26 cellular contexts compared by ENCODE assay signal in the genomic region with DNA sequence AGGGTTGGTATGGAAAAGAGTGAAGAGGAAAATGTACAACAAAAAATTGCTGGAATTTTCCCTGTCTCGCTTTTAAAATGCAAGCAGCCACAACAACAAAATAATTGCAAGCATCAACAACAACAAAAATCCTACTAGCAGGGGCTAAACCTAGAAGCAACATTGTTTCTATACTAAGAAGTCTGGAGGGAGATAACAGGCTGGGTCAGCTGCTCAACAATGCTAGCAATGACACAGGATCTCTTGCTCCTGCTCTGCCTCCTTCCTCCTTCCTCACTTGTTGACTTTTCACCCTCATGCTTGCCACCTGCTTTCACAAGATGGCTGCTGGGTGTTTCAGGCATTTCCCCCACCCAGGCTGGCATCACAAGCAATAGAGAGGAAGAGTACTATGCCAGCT. TPM values are rescaled to one million over a fixed set of nuclear protein-coding genes. Genes with fewer than 3 reads are reported as not detected.
DNase-seq lines count a peak whose midpoint lies in the region; ATAC-seq, FAIRE-seq and TF ChIP-seq lines count a peak whose summit lies in the region.
"Had no signal": no experiment of that assay in that cellular context is flagged by ENCODE, and none has a peak within 500 bp of the region (broad histone marks: within the 10 kb centered on the region; RNA-seq: fewer than 3 reads in every experiment).

No MANE protein-coding gene starts in this region.

- no peaks in the 10 kb centered on the region for H3K36me3 ChIP-seq in PC-3 (ENCODE audit: low read depth, low read length)
- H3K36me3 ChIP-seq in endodermal cell (ENCODE audit: control insufficient read depth, insufficient read depth, low read length): no peaks in the 10 kb centered on the region
- no peaks in the 10 kb centered on the region for H3K36me3 ChIP-seq in neural progenitor cell
- no peaks in the 10 kb centered on the region for H3K36me3 ChIP-seq in transverse colon
- H3K36me3 ChIP-seq in suprapubic skin: no peaks in the 10 kb centered on the region
- H3K36me3 ChIP-seq: BLaER1, SJSA1 had no signal

- H3K4me1 ChIP-seq in PC-3 (ENCODE audit: insufficient read depth, low read length): peaks cover 40% of the 10 kb centered on the region
- no peaks in the 10 kb centered on the region for H3K4me1 ChIP-seq in endodermal cell (ENCODE audit: control insufficient read depth, insufficient read depth, low read length)
- no peaks in the 10 kb centered on the region for H3K4me1 ChIP-seq in neural progenitor cell
- no peaks in the 10 kb centered on the region for H3K4me1 ChIP-seq in transverse colon
- H3K4me1 ChIP-seq in suprapubic skin: no peaks in the 10 kb centered on the region
- H3K4me1 ChIP-seq: BLaER1 had no signal

- H3K4me3 ChIP-seq in PC-3 (ENCODE audit: low read length) (no peak overlapping the region), endodermal cell (ENCODE audit: low read length) (no peak overlapping the region), neural progenitor cell (no peak overlapping the region), transverse colon (no peak overlapping the region), suprapubic skin (no peak overlapping the region)
- H3K4me3 ChIP-seq: BLaER1, SJSA1 had no signal

- H3K27ac Mint-ChIP-seq in endodermal cell (peak overlapping the region; percentile 63), neural progenitor cell (no peak overlapping the region)
- H3K27ac Mint-ChIP-seq: CD4-positive, alpha-beta T cell had no signal

- H3F3A ChIP-seq in PC-3 (ENCODE audit: low read length, unreplicated experiment): no peaks in the 10 kb centered on the region
- no peaks in the 10 kb centered on the region for H3F3A ChIP-seq in neural progenitor cell (ENCODE audit: low read depth)

- H3K9me2 ChIP-seq in PC-3 (replicated peaks; ENCODE audit: low read length): no peaks in the 10 kb centered on the region

- DNase-seq in DMS53 (lab: John Stamatoyannopoulos, UW) (peak; percentile 12), PC-3 (no peak), endodermal cell (no peak), neural progenitor cell (ENCODE audit: low spot score) (no peak), frontal cortex (ENCODE audit: low spot score in 2 of 2) (no peak), transverse colon (no peak), suprapubic skin (ENCODE audit: low spot score in 2 of 2) (no peak)
- DNase-seq in activated naive CD4-positive, alpha-beta T cell (lab: John Stamatoyannopoulos, UW): no peak
- DNase-seq: ACHN; CD4-positive, alpha-beta T cell; COR-L47; DMS 273 treated with DMSO at 0.1 percent for 48 hours; HCEC 1CT; MV-4-11; NCI-H1105 treated with DMSO at 0.1 percent for 48 hours; NCI-H2029 treated with DMSO at 0.1 percent for 48 hours; NCI-H226; NCI-H510A treated with DMSO at 0.1 percent for 48 hours; NCI-H748 treated with DMSO at 0.1 percent for 48 hours had no signal

- TF ChIP-seq POLR2A in transverse colon (IDR thresholded peaks at IDR 0.05): no peak
- TF ChIP-seq POLR2A in suprapubic skin (IDR thresholded peaks at IDR 0.05): no peak

- 92% methylated on average over 1 of the region's 1 CpG; no CpG with 5 or more reads in 1 of the 2 experiments for WGBS in endodermal cell (ENCODE audit: insufficient coverage in 1 of 2, insufficient read length in 1 of 2), 2 experiments
- WGBS in transverse colon (ENCODE audit: low coverage in 1 of 2), 2 donors: 86 to 87% methylated on average over 1 of the region's 1 CpG
- WGBS in suprapubic skin: 95% methylated on average over 1 of the region's 1 CpG

- CTCF ChIA-PET in PC-3 (lab: Charles Lee): no interaction called here

- H3K36me3 Mint-ChIP-seq in endodermal cell (ENCODE audit: low read depth) (no peaks in the 10 kb centered on the region), neural progenitor cell (no peaks in the 10 kb centered on the region)

- BruUV-seq in PC-3 (replicated peaks; lab: Mats Ljungman, UMichigan): no TSS peak

- no peak overlapping the region for H2AFZ ChIP-seq in PC-3 (ENCODE audit: low read length)
- H2AFZ ChIP-seq in neural progenitor cell (replicated peaks): peak overlapping the region; percentile 7

- peak overlapping the region; percentile 93 for H3K27ac ChIP-seq in PC-3 (ENCODE audit: low read length)
- no peak overlapping the region for H3K27ac ChIP-seq in endodermal cell (ENCODE audit: low read depth, low read length)
- no peak overlapping the region for H3K27ac ChIP-seq in neural progenitor cell
- no peak overlapping the region for H3K27ac ChIP-seq in transverse colon
- H3K27ac ChIP-seq in suprapubic skin: no peak overlapping the region
- H3K27ac ChIP-seq: 22Rv1, BLaER1, KMS-11 had no signal

- H3K27me3 Mint-ChIP-seq in endodermal cell (ENCODE audit: insufficient read depth): peaks cover 13% of the 10 kb centered on the region
- H3K27me3 Mint-ChIP-seq in neural progenitor cell (ENCODE audit: insufficient read depth, low read depth): peaks cover 8% of the 10 kb centered on the region

- no peak for ATAC-seq in PC-3

- in situ Hi-C loops in transverse colon (cut with MboI; ENCODE audit: low pct_ligation_motif_present in 1 of 4, low pct_unique_long_range_greater_than_20kb in 1 of 4, low sequenced_read_pairs in 3 of 4): no loop called here

- TF ChIP-seq CTCF in PC-3 (conservative IDR thresholded peaks at IDR 0.05; ENCODE audit: low read depth, low read length) (no peak), endodermal cell (conservative IDR thresholded peaks at IDR 0.05) (no peak), neural progenitor cell (IDR thresholded peaks at IDR 0.05) (no peak), transverse colon (IDR thresholded peaks at IDR 0.05) (no peak), suprapubic skin (IDR thresholded peaks at IDR 0.05) (no peak)

- H3K9me3 Mint-ChIP-seq in endodermal cell (peaks cover 12% of the 10 kb centered on the region), neural progenitor cell (peaks cover 3% of the 10 kb centered on the region)
- H3K9me3 Mint-ChIP-seq: CD4-positive, alpha-beta T cell had no signal

- no peak for FAIRE-seq in frontal cortex (lab: Jason Lieb, UNC)
- FAIRE-seq: G401.6, GM12892, RCC 7860 had no signal

- peaks cover 6% of the 10 kb centered on the region for H3K4me1 Mint-ChIP-seq in endodermal cell
- no peaks in the 10 kb centered on the region for H3K4me1 Mint-ChIP-seq in neural progenitor cell

- H3K4me3 Mint-ChIP-seq in endodermal cell: no peak overlapping the region
- H3K4me3 Mint-ChIP-seq in neural progenitor cell: no peak overlapping the region
- H3K4me3 Mint-ChIP-seq: CD4-positive, alpha-beta T cell had no signal

- H3K9ac ChIP-seq in PC-3 (ENCODE audit: low read length) (peak overlapping the region; percentile 34; the same call in 1 of the 2 replicates), endodermal cell (ENCODE audit: extremely low read depth, low read length, poor library complexity, severe bottlenecking) (no peak overlapping the region), neural progenitor cell (no peak overlapping the region)
- H3K9ac ChIP-seq: BLaER1, KMS-11 had no signal

- H3K9me3 ChIP-seq in PC-3 (ENCODE audit: low read length) (no peaks in the 10 kb centered on the region), endodermal cell (ENCODE audit: control insufficient read depth, low read length) (peaks cover 10% of the 10 kb centered on the region), neural progenitor cell (ENCODE audit: low read depth) (no peaks in the 10 kb centered on the region), transverse colon (no peaks in the 10 kb centered on the region), suprapubic skin (no peaks in the 10 kb centered on the region)
- H3K9me3 ChIP-seq: SJSA1 had no signal

- no peaks in the 10 kb centered on the region for H3K79me2 ChIP-seq in PC-3 (ENCODE audit: low read length)
- no peaks in the 10 kb centered on the region for H3K79me2 ChIP-seq in neural progenitor cell (ENCODE audit: low read depth)

- no peak for TF ChIP-seq EP300 in transverse colon (IDR thresholded peaks at IDR 0.05; ENCODE audit: low read depth)
- no peak for TF ChIP-seq EP300 in suprapubic skin (IDR thresholded peaks at IDR 0.05)

- POLR2A ChIA-PET in PC-3 (lab: Charles Lee; ENCODE audit: unreplicated experiment): no interaction called here

- H3K4me2 ChIP-seq in PC-3 (ENCODE audit: low read length) (no peak overlapping the region), neural progenitor cell (no peak overlapping the region)
- H3K4me2 ChIP-seq: BLaER1, KMS-11 had no signal

- H4K20me1 ChIP-seq in PC-3 (ENCODE audit: low read length) (no peaks in the 10 kb centered on the region), neural progenitor cell (ENCODE audit: low read depth) (no peaks in the 10 kb centered on the region)
- H4K20me1 ChIP-seq: BLaER1 had no signal

- intact Hi-C loops in PC-3 (cut with micrococcal nuclease) (no loop called here), transverse colon (cut with DNase I; ENCODE audit: low total_unique reads) (no loop called here)

- no peaks in the 10 kb centered on the region for H3K27me3 ChIP-seq in PC-3 (ENCODE audit: low read length)
- H3K27me3 ChIP-seq in endodermal cell (ENCODE audit: control insufficient read depth, insufficient read depth, low read length, poor library complexity, severe bottlenecking): no peaks in the 10 kb centered on the region
- no peaks in the 10 kb centered on the region for H3K27me3 ChIP-seq in neural progenitor cell
- H3K27me3 ChIP-seq in transverse colon: no peaks in the 10 kb centered on the region
- H3K27me3 ChIP-seq in suprapubic skin: no peaks in the 10 kb centered on the region
- H3K27me3 ChIP-seq: BLaER1, SJSA1 had no signal

RNA-seq across cellular contexts. Expression of a gene that starts 7.6 kb away (rescaled TPM):
- 23.1 and 28.7 TPM in 2 replicates for total RNA-seq in PC-3 (2014; rRNA removed)
- 10 to 100 TPM; 23.4 to 33.7 TPM for total RNA-seq in endodermal cell
- 14.4 TPM for polyA plus RNA-seq in endodermal cell (2013, experiment 1 of 2)
- polyA plus RNA-seq in endodermal cell (2013, experiment 2 of 2): 15.6 TPM
- 16.6 and 18.3 TPM in 2 replicates for total RNA-seq in neural progenitor cell (ENCODE audit: low replicate concordance)
- 23.2 TPM for total RNA-seq in frontal cortex
- total RNA-seq in transverse colon: 100 to 1,000 TPM in 1 of 4 donors, 10 to 100 TPM in 3; 53.0 to 129 (median 92.7) TPM
- total RNA-seq in suprapubic skin: 100 to 1,000 TPM; 149 to 306 (median 193) TPM
